Comparison of ENCODE assay signal across 22 cellular contexts in the genomic region with DNA sequence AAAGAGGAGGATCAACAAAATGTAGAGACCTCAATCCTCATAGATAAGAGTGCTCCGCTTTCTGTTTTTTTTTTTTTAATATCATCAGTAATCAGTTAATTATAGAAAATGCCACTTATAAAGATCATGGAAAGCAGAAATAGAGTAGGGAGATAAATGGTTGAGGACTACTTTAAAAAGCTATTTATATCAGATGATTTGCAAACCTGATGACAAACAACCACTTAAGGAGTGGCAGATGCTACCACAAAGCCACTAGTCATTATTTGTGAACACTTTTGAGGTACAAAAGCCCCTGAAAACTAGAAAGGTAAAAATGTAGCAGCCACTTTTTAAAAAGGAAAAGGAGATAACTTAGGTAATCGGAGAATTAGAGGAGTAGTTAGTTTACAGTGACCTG.
"Had no signal": no experiment of that assay in that cellular context is flagged by ENCODE, and none has a peak within 500 bp of the region (broad histone marks: within the 10 kb centered on the region; RNA-seq: fewer than 3 reads in every experiment).

No MANE protein-coding gene starts in this region.

- FAIRE-seq: HepG2 had no signal

- H3K4me1 ChIP-seq: Peyer's patch, SJCRH30 had no signal

- DNase-seq: IMR-90, Karpas-422, KG1, MG63, NCI-H1092 treated with DMSO at 0.1 percent for 48 hours, NCI-H1417 treated with DMSO at 0.1 percent for 48 hours, NCI-H146, NCI-H1694 treated with DMSO at 0.1 percent for 48 hours, NCI-H1930, NCI-H2081, NCI-H2227 treated with DMSO at 0.1 percent for 48 hours, NCI-H524, NCI-H526 treated with DMSO at 0.1 percent for 48 hours, NCI-H748 treated with DMSO at 0.1 percent for 48 hours, OCI-M1, PC-9, Peyer's patch, SHP77 treated with DMSO at 0.1 percent for 48 hours, SJCRH30 had no signal

- H3K36me3 ChIP-seq: MG63, Peyer's patch, SJCRH30 had no signal

- ATAC-seq: HepG2, Right ventricle myocardium inferior, SK-N-SH treated with all-trans-retinoic acid at 6 μM for 48 hours had no signal

- H3K4me3 ChIP-seq: MG63, PC-9, Peyer's patch, SJCRH30 had no signal

- H3K27me3 ChIP-seq: MG63, Peyer's patch, SJCRH30 had no signal

- H3K9me3 ChIP-seq: MG63, Peyer's patch, SJCRH30 had no signal

- H3K27ac ChIP-seq: PC-9, Peyer's patch, SJCRH30 had no signal
